8 cellular contexts compared by ENCODE assay signal in the genomic region with DNA sequence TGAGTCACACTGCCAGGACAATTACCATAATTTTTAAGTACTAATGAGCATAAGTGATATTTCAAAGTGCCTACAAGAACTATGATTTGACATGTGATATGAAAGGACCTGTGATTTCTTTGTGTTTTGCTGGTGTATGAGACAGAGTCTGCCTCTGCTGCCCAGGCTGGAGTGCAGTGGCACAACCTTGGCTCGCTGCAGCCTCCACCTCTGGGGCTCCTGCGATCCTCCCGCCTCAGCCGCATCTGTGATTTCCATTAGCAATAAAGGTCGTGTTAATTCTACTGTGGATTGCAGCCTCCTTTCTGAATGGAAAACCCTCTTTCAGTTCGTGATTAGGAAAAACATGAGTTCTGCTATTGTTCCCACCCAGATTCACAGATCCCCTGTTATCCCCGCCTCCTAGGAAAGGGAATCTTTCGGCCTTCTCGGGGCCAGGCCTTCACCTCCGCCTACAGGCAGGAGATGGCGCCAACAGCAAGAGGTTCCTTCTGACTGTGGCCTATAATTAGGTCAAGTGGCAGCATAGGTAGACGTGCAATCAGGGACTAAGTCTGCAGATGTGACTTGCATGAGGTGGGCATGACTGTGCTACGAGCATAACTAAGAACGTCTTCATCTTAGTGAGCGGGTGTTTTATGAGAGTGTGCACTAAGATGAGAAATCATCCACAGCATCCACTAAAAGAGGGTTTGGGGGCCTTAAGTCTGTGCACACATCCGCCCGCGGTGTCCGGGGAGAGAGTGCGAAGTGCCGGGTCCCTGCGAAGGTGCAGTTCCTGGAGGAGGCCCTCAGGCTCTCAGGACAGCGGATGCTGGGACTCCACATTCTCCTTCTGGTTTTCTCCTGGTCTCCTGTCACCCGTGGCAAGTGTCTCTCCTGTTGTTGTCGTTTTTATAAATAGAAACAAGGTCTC. TPM values are rescaled to one million over a fixed set of nuclear protein-coding genes. Genes with fewer than 3 reads are reported as not detected.
DNase-seq lines count a peak whose midpoint lies in the region; ATAC-seq and TF ChIP-seq lines count a peak whose summit lies in the region.

No MANE protein-coding gene starts in this region.

- H3F3A ChIP-seq in DOHH2 (ENCODE audit: control insufficient read depth, insufficient read depth) = peaks cover 23% of the 10 kb centered on the region

- no peak overlapping the region for H3K27ac ChIP-seq in DOHH2 (ENCODE audit: low read depth, low read length)
- H3K27ac ChIP-seq in left ventricle myocardium inferior (replicated peaks) = peak overlapping the region; percentile 11
- no peak overlapping the region for H3K27ac ChIP-seq in substantia nigra (ENCODE audit: low read depth, low read length, poor library complexity, severe bottlenecking)

- H3K4me2 ChIP-seq in DOHH2 (ENCODE audit: low read length) = peak overlapping the region; percentile 65

- peaks cover 38% of the 10 kb centered on the region for H3K4me1 Mint-ChIP-seq in activated naive CD4-positive, alpha-beta T cell treated with anti-CD3 and anti-CD28 coated beads, Interleukin-2, amount 10 ng/mL, durations not matched to agents 7 days and 5 days

- no peaks in the 10 kb centered on the region for H3K9me3 Mint-ChIP-seq in activated naive CD4-positive, alpha-beta T cell treated with anti-CD3 and anti-CD28 coated beads, Interleukin-2, amount 10 ng/mL, durations not matched to agents 7 days and 5 days

- DNase-seq in LNCaP clone FGC (ENCODE audit: low read depth) = no peak
- DNase-seq in activated naive CD4-positive, alpha-beta T cell treated with anti-CD3 and anti-CD28 coated beads, Interleukin-2, amount 10 ng/mL, durations not matched to agents 7 days and 5 days = peak; percentile 78
- DNase-seq in left ventricle myocardium inferior = peak; percentile 55
- peak in 2 of 3 experiments; percentile 43 to 50 for DNase-seq in stimulated activated CD4-positive, alpha-beta T cell treated with anti-CD3 and anti-CD28 coated beads, TNF-alpha, amount 100 ng/mL, for 24 hours (ENCODE audit: low read depth in 3 of 3)
- no peak for DNase-seq in NCI-H187 (lab: John Stamatoyannopoulos, UW)
- DNase-seq in substantia nigra (lab: John Stamatoyannopoulos, UW) = no peak

- H3K4me3 ChIP-seq in DOHH2 (ENCODE audit: low read length) = peak overlapping the region; percentile 49
- no peak overlapping the region for H3K4me3 ChIP-seq in LNCaP clone FGC (ENCODE audit: low read depth, low read length)
- H3K4me3 ChIP-seq in left ventricle myocardium inferior = no peak overlapping the region

- H3K4me3 Mint-ChIP-seq in activated naive CD4-positive, alpha-beta T cell treated with anti-CD3 and anti-CD28 coated beads, Interleukin-2, amount 10 ng/mL, durations not matched to agents 7 days and 5 days = peak overlapping the region; percentile 41

- no peaks in the 10 kb centered on the region for H3K36me3 ChIP-seq in DOHH2 (ENCODE audit: control insufficient read depth, low read length)
- no peaks in the 10 kb centered on the region for H3K36me3 ChIP-seq in left ventricle myocardium inferior

- H3K4me1 ChIP-seq in DOHH2 (ENCODE audit: control insufficient read depth, low read length) = peaks cover 43% of the 10 kb centered on the region
- H3K4me1 ChIP-seq in left ventricle myocardium inferior = peaks cover 21% of the 10 kb centered on the region

- H3K27ac Mint-ChIP-seq in activated naive CD4-positive, alpha-beta T cell treated with anti-CD3 and anti-CD28 coated beads, Interleukin-2, amount 10 ng/mL, durations not matched to agents 7 days and 5 days = no peak overlapping the region

- CTCF ChIA-PET in activated naive CD4-positive, alpha-beta T cell treated with anti-CD3 and anti-CD28 coated beads, Interleukin-2, amount 10 ng/mL, durations not matched to agents 7 days and 5 days (lab: Charles Lee) = interaction anchor here (0.9 kb wide), 1 partner anchor 70 kb away, joined by 3 read pairs; no protein-coding TSS in a partner anchor

- H3K27me3 Mint-ChIP-seq in activated naive CD4-positive, alpha-beta T cell treated with anti-CD3 and anti-CD28 coated beads, Interleukin-2, amount 10 ng/mL, durations not matched to agents 7 days and 5 days = peaks cover 37% of the 10 kb centered on the region

- H3K27me3 ChIP-seq in DOHH2 (ENCODE audit: control insufficient read depth, low read length) (peaks cover 13% of the 10 kb centered on the region; the same call in 1 of the 2 replicates), left ventricle myocardium inferior (ENCODE audit: low read depth) (peaks cover 7% of the 10 kb centered on the region)

- TF ChIP-seq CTCF in DOHH2 (IDR thresholded peaks at IDR 0.05; ENCODE audit: low read depth, low read length, poor library complexity, severe bottlenecking) (peak; percentile 96), LNCaP clone FGC (IDR thresholded peaks at IDR 0.05; ENCODE audit: control insufficient read depth, extremely low read depth, insufficient read depth) (peak; percentile 76), left ventricle myocardium inferior (IDR thresholded peaks at IDR 0.05; ENCODE audit: borderline replicate concordance) (peak; percentile 85)

- H3K36me3 Mint-ChIP-seq in activated naive CD4-positive, alpha-beta T cell treated with anti-CD3 and anti-CD28 coated beads, Interleukin-2, amount 10 ng/mL, durations not matched to agents 7 days and 5 days = no peaks in the 10 kb centered on the region

- no peaks in the 10 kb centered on the region for H3K79me2 ChIP-seq in DOHH2 (ENCODE audit: control insufficient read depth, low read length)

- no peaks in the 10 kb centered on the region for H4K20me1 ChIP-seq in DOHH2 (ENCODE audit: control insufficient read depth, insufficient read depth, low read depth, low read length)

- no peaks in the 10 kb centered on the region for H3K9me3 ChIP-seq in DOHH2 (ENCODE audit: control insufficient read depth, insufficient read depth, low read length)
- H3K9me3 ChIP-seq in left ventricle myocardium inferior (replicated peaks) = no peaks in the 10 kb centered on the region

- peak; percentile 54 for ATAC-seq in GM21825 (IDR thresholded peaks at IDR 0.05; ENCODE audit: unreplicated experiment)

- intact Hi-C loops in left ventricle myocardium inferior (cut with micrococcal nuclease) = no loop called here

- H3K9me2 ChIP-seq in DOHH2 (replicated peaks; ENCODE audit: control insufficient read depth, low read length) = no peaks in the 10 kb centered on the region

RNA-seq across cellular contexts. Expression of gene TRIM7, which starts 23.1 kb away (rescaled TPM):
- 6.4 TPM for total RNA-seq in left ventricle myocardium inferior

RNA-seq across cellular contexts. Expression of gene OR2V2, which starts 34.5 kb away (rescaled TPM):
- total RNA-seq in left ventricle myocardium inferior = not detected

RNA-seq across cellular contexts. Expression of gene TRIM41, which starts 41.2 kb away (rescaled TPM):
- total RNA-seq in left ventricle myocardium inferior = 26.4 TPM

RNA-seq across cellular contexts. Expression of gene OR2V1, which starts 50.9 kb away (rescaled TPM):
- total RNA-seq in left ventricle myocardium inferior = not detected

Comparison
In these comparisons a context has a peak if more than half of its experiments do, and no peak if none do; other contexts are left out.
1. DNase-seq: peak in activated naive CD4-positive, alpha-beta T cell treated with anti-CD3 and anti-CD28 coated beads, Interleukin-2, amount 10 ng/mL, durations not matched to agents 7 days and 5 days (single experiment), left ventricle myocardium inferior (single experiment) and stimulated activated CD4-positive, alpha-beta T cell treated with anti-CD3 and anti-CD28 coated beads, TNF-alpha, amount 100 ng/mL, for 24 hours (2 of 3); none in LNCaP clone FGC (single experiment), NCI-H187 (0 of 2) and substantia nigra (0 of 49).
2. Peak in every context shown above with its lines, with median percentiles within 50 percentile points of each other: CTCF ChIP-seq.